In the genomic region with DNA sequence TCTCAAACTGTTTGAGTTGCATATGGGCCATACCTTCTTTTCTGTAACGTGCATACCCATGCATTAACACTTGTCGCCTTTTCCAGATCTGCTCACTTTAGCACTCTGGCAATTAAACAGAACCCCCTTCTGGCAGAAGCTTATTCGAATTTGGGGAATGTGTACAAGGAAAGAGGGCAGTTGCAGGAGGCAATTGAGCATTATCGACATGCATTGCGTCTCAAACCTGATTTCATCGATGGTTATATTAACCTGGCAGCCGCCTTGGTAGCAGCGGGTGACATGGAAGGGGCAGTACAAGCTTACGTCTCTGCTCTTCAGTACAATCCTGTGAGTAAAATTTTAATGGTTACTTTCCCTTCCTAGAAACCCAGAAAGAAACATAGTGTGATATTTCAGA, we compare ENCODE assay signal across 16 cellular contexts. TPM values are rescaled to one million over a fixed set of nuclear protein-coding genes. Genes with fewer than 3 reads are reported as not detected.
DNase-seq lines count a peak whose midpoint lies in the region; ATAC-seq and TF ChIP-seq lines count a peak whose summit lies in the region.
"Had no signal": no experiment of that assay in that cellular context is flagged by ENCODE, and none has a peak within 500 bp of the region (broad histone marks: within the 10 kb centered on the region; RNA-seq: fewer than 3 reads in every experiment).

No MANE protein-coding gene starts in this region.

- H3K4me1 ChIP-seq in GM23248 (ENCODE audit: insufficient read depth) (peaks cover 37% of the 10 kb centered on the region), thyroid gland (peaks cover 0 to 7% of the 10 kb centered on the region in 2 donors)

- ATAC-seq in activated T-helper 17 cell treated with anti-CD3 and anti-CD28 coated beads, Interleukin-2, amount 50 U/mL, for 72 hours (replicated peaks), result no peak
- no peak for ATAC-seq in naive thymus-derived CD8-positive, alpha-beta T cell
- no peak for ATAC-seq in GM19351 (IDR thresholded peaks at IDR 0.05; ENCODE audit: unreplicated experiment)
- no peak for ATAC-seq in GM21447 (IDR thresholded peaks at IDR 0.05; ENCODE audit: unreplicated experiment)
- ATAC-seq: mucosa of descending colon had no signal

- no peaks in the 10 kb centered on the region for H3K9me3 Mint-ChIP-seq in T-helper 1 cell treated with Interleukin-12 subunit alpha and Interleukin-12 subunit beta and Interleukin-4 antibody, amounts not matched to agents 30 μg/mL and 1 μg/mL, for 36 hours
- H3K9me3 Mint-ChIP-seq in activated T-helper 17 cell treated with anti-CD3 and anti-CD28 coated beads, Interleukin-2, amount 50 U/mL, for 72 hours, result no peaks in the 10 kb centered on the region
- H3K9me3 Mint-ChIP-seq in naive thymus-derived CD8-positive, alpha-beta T cell, result peaks cover 0 to 5% (median 0%) of the 10 kb centered on the region in 9 donors

- peaks cover 96% of the 10 kb centered on the region for H3K79me2 ChIP-seq in GM23248 (ENCODE audit: insufficient read depth)

- WGBS in GM23248 (ENCODE audit: low coverage in 1 of 2, low lambda C conversion rate in 2 of 2, missing lambda C conversion rate in 2 of 2), 2 experiments, result 62 to 66% methylated on average over 9 of the region's 9 CpGs
- WGBS in thyroid gland, 2 donors, result 83 to 87% methylated on average over 9 of the region's 9 CpGs

- H3K27ac ChIP-seq in GM23248 (no peak overlapping the region), thyroid gland (no peak overlapping the region)
- H3K27ac ChIP-seq: 22Rv1, BLaER1, VCaP had no signal

- no peak for TF ChIP-seq CTCF in thyroid gland (IDR thresholded peaks at IDR 0.05)

- peaks cover 10% of the 10 kb centered on the region for H4K20me1 ChIP-seq in GM23248 (ENCODE audit: insufficient read depth)

- no peak overlapping the region for H3K9ac ChIP-seq in GM23248
- H3K9ac ChIP-seq: BLaER1 had no signal

- H3K4me2 ChIP-seq in GM23248 (ENCODE audit: unreplicated experiment), result no peak overlapping the region
- H3K4me2 ChIP-seq: BLaER1 had no signal

- H3K9me3 ChIP-seq in GM23248 (ENCODE audit: low read depth), result no peaks in the 10 kb centered on the region
- H3K9me3 ChIP-seq in thyroid gland, result no peaks in the 10 kb centered on the region
- H3K9me3 ChIP-seq: mucosa of descending colon had no signal

- no peak for TF ChIP-seq POLR2A in thyroid gland (IDR thresholded peaks at IDR 0.05)

- no peak for DNase-seq in T-helper 1 cell
- no peak for DNase-seq in GM23248
- DNase-seq in naive thymus-derived CD8-positive, alpha-beta T cell, result no peak
- no peak for DNase-seq in thyroid gland
- DNase-seq: DMS79 treated with DMSO at 0.1 percent for 48 hours, mucosa of descending colon, NCI-H1105, NCI-H2171, NCI-H82 had no signal

- peaks cover 37% of the 10 kb centered on the region for H3K4me1 Mint-ChIP-seq in T-helper 1 cell treated with Interleukin-12 subunit alpha and Interleukin-12 subunit beta and Interleukin-4 antibody, amounts not matched to agents 30 μg/mL and 1 μg/mL, for 36 hours (ENCODE audit: low read depth)
- peaks cover 17% of the 10 kb centered on the region for H3K4me1 Mint-ChIP-seq in activated T-helper 17 cell treated with anti-CD3 and anti-CD28 coated beads, Interleukin-2, amount 50 U/mL, for 72 hours
- H3K4me1 Mint-ChIP-seq in naive thymus-derived CD8-positive, alpha-beta T cell, result peaks cover 18 to 62% (median 37%) of the 10 kb centered on the region in 4 donors

- peaks cover 30% of the 10 kb centered on the region for H3F3A ChIP-seq in GM23248 (ENCODE audit: insufficient read depth)

- in situ Hi-C loops in GM23248 (cut with MboI), result no loop called here

- H3K27ac Mint-ChIP-seq in T-helper 1 cell treated with Interleukin-12 subunit alpha and Interleukin-12 subunit beta and Interleukin-4 antibody, amounts not matched to agents 30 μg/mL and 1 μg/mL, for 36 hours, result peak overlapping the region; percentile 26
- no peak overlapping the region for H3K27ac Mint-ChIP-seq in activated T-helper 17 cell treated with anti-CD3 and anti-CD28 coated beads, Interleukin-2, amount 50 U/mL, for 72 hours
- peak overlapping the region; percentile 18 to 95 (median 68) for H3K27ac Mint-ChIP-seq in naive thymus-derived CD8-positive, alpha-beta T cell

- peaks cover 40% of the 10 kb centered on the region for H3K36me3 Mint-ChIP-seq in T-helper 1 cell treated with Interleukin-12 subunit alpha and Interleukin-12 subunit beta and Interleukin-4 antibody, amounts not matched to agents 30 μg/mL and 1 μg/mL, for 36 hours (ENCODE audit: low read depth)
- H3K36me3 Mint-ChIP-seq in activated T-helper 17 cell treated with anti-CD3 and anti-CD28 coated beads, Interleukin-2, amount 50 U/mL, for 72 hours (ENCODE audit: low read depth), result peaks cover 100% of the 10 kb centered on the region
- H3K36me3 Mint-ChIP-seq in naive thymus-derived CD8-positive, alpha-beta T cell, result peaks cover 14 to 68% (median 26%) of the 10 kb centered on the region in 3 donors

- H3K27me3 ChIP-seq in GM23248 (replicated peaks; ENCODE audit: insufficient read depth), result no peaks in the 10 kb centered on the region
- H3K27me3 ChIP-seq in thyroid gland, result no peaks in the 10 kb centered on the region

- intact Hi-C loops in thyroid gland (cut with DNase I), result no loop called here

- H3K4me3 ChIP-seq in GM23248 (peak overlapping the region; percentile 35; the same call in 1 of the 2 replicates), thyroid gland (replicated peaks in 1 of 3) (no peak overlapping the region)
- H3K4me3 ChIP-seq: BLaER1, mucosa of descending colon had no signal

- H3K4me3 Mint-ChIP-seq in T-helper 1 cell treated with Interleukin-12 subunit alpha and Interleukin-12 subunit beta and Interleukin-4 antibody, amounts not matched to agents 30 μg/mL and 1 μg/mL, for 36 hours, result peak overlapping the region; percentile 81
- H3K4me3 Mint-ChIP-seq in activated T-helper 17 cell treated with anti-CD3 and anti-CD28 coated beads, Interleukin-2, amount 50 U/mL, for 72 hours, result peak overlapping the region; percentile 99
- H3K4me3 Mint-ChIP-seq in naive thymus-derived CD8-positive, alpha-beta T cell, result peak overlapping the region; percentile 43 to 99 (median 82)

- no peak overlapping the region for H2AFZ ChIP-seq in GM23248

- peaks cover 4% of the 10 kb centered on the region; the same call in 1 of the 2 replicates for H3K36me3 ChIP-seq in GM23248 (ENCODE audit: low read depth)
- no peaks in the 10 kb centered on the region for H3K36me3 ChIP-seq in thyroid gland

- no peaks in the 10 kb centered on the region for H3K9me2 ChIP-seq in GM23248 (ENCODE audit: insufficient read depth)

- no peaks in the 10 kb centered on the region for H3K27me3 Mint-ChIP-seq in T-helper 1 cell treated with Interleukin-12 subunit alpha and Interleukin-12 subunit beta and Interleukin-4 antibody, amounts not matched to agents 30 μg/mL and 1 μg/mL, for 36 hours (ENCODE audit: low read depth)
- no peaks in the 10 kb centered on the region for H3K27me3 Mint-ChIP-seq in activated T-helper 17 cell treated with anti-CD3 and anti-CD28 coated beads, Interleukin-2, amount 50 U/mL, for 72 hours
- H3K27me3 Mint-ChIP-seq in naive thymus-derived CD8-positive, alpha-beta T cell, result no peaks in the 10 kb centered on the region

- POLR2A ChIA-PET in naive thymus-derived CD8-positive, alpha-beta T cell (lab: Charles Lee), result interaction anchor here (0.7 to 2.8 kb wide), 4 partner anchors 11 to 746 kb away, joined by 3 to 14 read pairs (median 8); partner anchors contain the start of gene TAF1

RNA-seq across cellular contexts. Expression of gene OGT, which starts 4.8 kb away (rescaled TPM):
- total RNA-seq in GM23248 (2014; rRNA removed; shearing (Covaris generic)), result 97.1 and 119 TPM in 2 replicates
- 31.5 and 42.1 TPM in 2 replicates for polyA plus RNA-seq in GM23248 (2016; fragmentation: Nextera tagmentation; extraction: Ambion mirVana)
- 100 to 1,000 TPM; 231 to 528 TPM for total RNA-seq in activated T-helper 17 cell treated with anti-CD3 and anti-CD28 coated beads, Interleukin-2, amount 50 U/mL, for 72 hours
- 100 to 1,000 TPM; 636 to 675 TPM for total RNA-seq in naive thymus-derived CD8-positive, alpha-beta T cell
- polyA plus RNA-seq in naive thymus-derived CD8-positive, alpha-beta T cell, result 10 to 100 TPM; 29.7 to 32.7 (median 31.3) TPM
- total RNA-seq in thyroid gland, result 100 to 1,000 TPM; 162 to 218 (median 214) TPM

RNA-seq across cellular contexts. Expression of gene GCNA, which starts 40.5 kb away (rescaled TPM):
- 2.2 and 2.5 TPM in 2 replicates for total RNA-seq in GM23248 (2014; rRNA removed; shearing (Covaris generic))
- polyA plus RNA-seq in GM23248 (2016; fragmentation: Nextera tagmentation; extraction: Ambion mirVana), result 0.99 and 1.5 TPM in 2 replicates
- total RNA-seq in activated T-helper 17 cell treated with anti-CD3 and anti-CD28 coated beads, Interleukin-2, amount 50 U/mL, for 72 hours, result 10 to 100 TPM in 1 of 2 donors, 1 to 10 TPM in 1; 4.9 to 10.7 TPM
- total RNA-seq in naive thymus-derived CD8-positive, alpha-beta T cell, result 10 to 100 TPM; 11.6 to 12.1 TPM
- polyA plus RNA-seq in naive thymus-derived CD8-positive, alpha-beta T cell, result 1 to 10 TPM in 1 of 3 donors, under 1 TPM in 2; 0.34 to 1.3 (median 0.77) TPM
- total RNA-seq in thyroid gland, result 1 to 10 TPM; 1.8 to 3.6 (median 2.5) TPM
